ENCODE assay signal across 1 cellular context in genomic region chr20:41173161-41173721, GRCh38.
TF ChIP-seq lines count a peak whose summit lies in the region.

No MANE protein-coding gene starts in this region.

TF ChIP-seq in K562, 482 proteins besides CTCF, POLR2A, EP300 and RAD21 (continued from another document and continues in another):
- TF ChIP-seq CUX1 (CRISPR knock-in tag; IDR thresholded peaks at IDR 0.05) (no peak), ZNF263 (CRISPR knock-in tag; IDR thresholded peaks at IDR 0.05; ENCODE audit: borderline replicate concordance) (no peak), DIDO1 (tag; IDR thresholded peaks at IDR 0.05; ENCODE audit: low read depth) (no peak), ZNF146 (CRISPR knock-in tag; IDR thresholded peaks at IDR 0.05; ENCODE audit: unreplicated experiment) (no peak), ZNF551 (CRISPR knock-in tag; IDR thresholded peaks at IDR 0.05) (no peak), ETV5 (CRISPR knock-in tag; IDR thresholded peaks at IDR 0.05; ENCODE audit: low read depth) (no peak), RAD51 (IDR thresholded peaks at IDR 0.05; ENCODE audit: borderline replicate concordance, low read depth) (no peak), FOS (IDR thresholded peaks at IDR 0.05; ENCODE audit: extremely low read depth, insufficient read length) (no peak), MBD1 (CRISPR knock-in tag; IDR thresholded peaks at IDR 0.05) (no peak), XRCC4 (IDR thresholded peaks at IDR 0.05; ENCODE audit: extremely low read depth, insufficient read depth, insufficient read length) (no peak), SMARCA5 (IDR thresholded peaks at IDR 0.05) (no peak), FOSL1 (tag; conservative IDR thresholded peaks at IDR 0.05) (no peak), SREBF2 (CRISPR knock-in tag; IDR thresholded peaks at IDR 0.05) (no peak; the same call in 1 of the 2 replicates), CLOCK (CRISPR knock-in tag; IDR thresholded peaks at IDR 0.05; ENCODE audit: borderline replicate concordance) (no peak), HDAC8 (tag; IDR thresholded peaks at IDR 0.05) (no peak), ZNF184 (CRISPR knock-in tag; IDR thresholded peaks at IDR 0.05) (no peak), SAFB (IDR thresholded peaks at IDR 0.05; ENCODE audit: borderline replicate concordance, low read depth, low read length) (no peak), ATF6 (CRISPR knock-in tag; IDR thresholded peaks at IDR 0.05) (no peak), ZNF436 (CRISPR knock-in tag; IDR thresholded peaks at IDR 0.05) (no peak), GTF2F1 (IDR thresholded peaks at IDR 0.05; ENCODE audit: low read depth, low read length) (no peak), CSDE1 (IDR thresholded peaks at IDR 0.05) (no peak), POLR3G (IDR thresholded peaks at IDR 0.05; ENCODE audit: extremely low read depth, insufficient read length, insufficient replicate concordance) (no peak), TBL1XR1 (IDR thresholded peaks at IDR 0.05; ENCODE audit: low read length in 2 of 2) (0 out of 4 replicates have a peak, but pooled peaks of 1 of the 2 experiments have one; percentile 26), TFAP4 (CRISPR knock-in tag; IDR thresholded peaks at IDR 0.05; ENCODE audit: borderline replicate concordance) (peak; percentile 26; the same call in 1 of the 2 replicates), ZNF324 (CRISPR knock-in tag; IDR thresholded peaks at IDR 0.05) (no peak), MEF2D (tag; conservative IDR thresholded peaks at IDR 0.05; ENCODE audit: low read depth) (no peak), FUS (optimal IDR thresholded peaks at IDR 0.05; ENCODE audit: low read depth, low read length) (no peak), DMBX1 (CRISPR knock-in tag; IDR thresholded peaks at IDR 0.05; ENCODE audit: borderline replicate concordance) (no peak), ZC3H4 (CRISPR knock-in tag; IDR thresholded peaks at IDR 0.05; ENCODE audit: borderline replicate concordance) (no peak), THRA (IDR thresholded peaks at IDR 0.05) (no peak), POU5F1 (IDR thresholded peaks at IDR 0.05; ENCODE audit: borderline replicate concordance, low read depth, low read length, partially characterized antibody) (no peak), NCOR1 (IDR thresholded peaks at IDR 0.05) (no peak), NFE2 (IDR thresholded peaks at IDR 0.05; ENCODE audit: low read depth) (no peak), ATF7 (IDR thresholded peaks at IDR 0.05) (0 out of 2 replicates have a peak, but pooled peaks have one; percentile 14), CREM (IDR thresholded peaks at IDR 0.05; ENCODE audit: low read depth) (no peak; the same call in 1 of the 2 replicates), ZNF224 (CRISPR knock-in tag; IDR thresholded peaks at IDR 0.05) (no peak), SMARCC2 (IDR thresholded peaks at IDR 0.05; ENCODE audit: low read depth) (no peak), SMARCB1 (IDR thresholded peaks at IDR 0.05; ENCODE audit: insufficient read length, low read depth) (no peak), TSHZ1 (CRISPR knock-in tag; IDR thresholded peaks at IDR 0.05) (no peak), RCOR1 (IDR thresholded peaks at IDR 0.05; ENCODE audit: borderline replicate concordance in 1 of 2, low read depth in 2 of 2, low read length in 2 of 2) (peak in 1 of 2 experiments; percentile 34; a peak in 1 of 4 replicates), ZC3H11A (IDR thresholded peaks at IDR 0.05; ENCODE audit: low read depth, low read length) (no peak), ELK3 (CRISPR knock-in tag; IDR thresholded peaks at IDR 0.05) (no peak), CC2D1A (IDR thresholded peaks at IDR 0.05) (peak; percentile 45; the same call in 1 of the 2 replicates), XRCC3 (IDR thresholded peaks at IDR 0.05) (no peak), HMBOX1 (IDR thresholded peaks at IDR 0.05) (no peak)
